ENCODE assay signal across 21 cellular contexts in the genomic region with DNA sequence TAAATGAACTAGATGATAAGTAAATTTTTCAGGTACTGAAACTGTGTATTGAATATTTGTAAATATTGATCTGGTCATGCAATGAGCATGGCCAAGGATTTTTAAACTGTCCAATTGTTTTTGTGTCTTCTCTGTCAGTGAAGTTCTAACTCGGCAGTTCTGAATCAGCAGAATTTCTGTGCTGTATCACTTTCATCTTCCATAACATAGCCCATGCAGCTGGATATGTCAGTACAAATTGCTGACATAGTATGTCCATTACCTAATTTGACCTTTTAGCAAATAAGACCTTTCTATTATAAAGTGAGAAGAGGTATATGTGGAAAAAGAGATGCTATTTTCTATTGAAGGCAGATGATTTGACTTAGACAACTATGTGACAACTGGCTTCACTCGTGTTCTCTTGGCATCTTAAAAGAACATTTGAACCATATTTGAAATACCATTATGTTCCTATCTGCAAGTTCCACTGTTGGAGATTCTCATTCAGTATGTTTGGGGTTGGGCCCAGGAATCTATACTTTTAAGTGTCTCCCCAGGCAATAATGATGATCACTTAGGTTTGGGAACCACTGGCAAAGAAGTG.
DNase-seq lines count a peak whose midpoint lies in the region; ATAC-seq, FAIRE-seq and TF ChIP-seq lines count a peak whose summit lies in the region.
"Had no signal": no experiment of that assay in that cellular context is flagged by ENCODE, and none has a peak within 500 bp of the region (broad histone marks: within the 10 kb centered on the region; RNA-seq: fewer than 3 reads in every experiment).

No MANE protein-coding gene starts in this region.

- TF ChIP-seq EP300 in A549 (IDR thresholded peaks at IDR 0.05) (no peak), K562 (IDR thresholded peaks at IDR 0.05; ENCODE audit: low read length) (no peak)

- WGBS in A549 (ENCODE audit: missing lambda C conversion rate) = 81% methylated on average over 2 of the region's 2 CpGs
- WGBS in K562 (ENCODE audit: insufficient coverage, low coverage, missing lambda C conversion rate) = 50% methylated on average over 2 of the region's 2 CpGs

- H3K4me3 ChIP-seq in A549 (no peak overlapping the region), KMS-11 (IDR thresholded peaks at IDR 0.05; ENCODE audit: insufficient read depth, low read depth, low read length) (no peak overlapping the region), K562 (no peak overlapping the region), parathyroid adenoma (ENCODE audit: low read depth, low read length) (no peak overlapping the region)
- H3K4me3 ChIP-seq: GM12878 had no signal

- intact Hi-C loops in K562 (cut with micrococcal nuclease) = no loop called here

- H3K9me3 ChIP-seq in A549 (no peaks in the 10 kb centered on the region), K562 (replicated peaks; ENCODE audit: control insufficient read depth, insufficient read depth, low read depth, low read length) (no peaks in the 10 kb centered on the region), parathyroid adenoma (ENCODE audit: control insufficient read depth, low read length) (no peaks in the 10 kb centered on the region)
- H3K9me3 ChIP-seq: BE2C had no signal

- no peak overlapping the region; the same call in 1 of the 2 replicates for H3K9ac ChIP-seq in KMS-11
- H3K9ac ChIP-seq in K562 (ENCODE audit: insufficient read depth in 1 of 2, low read depth in 2 of 2, low read length in 2 of 2) = no peak overlapping the region
- no peak overlapping the region for H3K9ac ChIP-seq in parathyroid adenoma

- TF ChIP-seq RAD21 in A549 (conservative IDR thresholded peaks at IDR 0.05 in 1 of 2, IDR thresholded peaks at IDR 0.05 in 1 of 2) = no peak
- TF ChIP-seq RAD21 in K562 (CRISPR knock-in tag; conservative IDR thresholded peaks at IDR 0.05 in 1 of 2, IDR thresholded peaks at IDR 0.05 in 1 of 2) = no peak

- H3K27ac ChIP-seq in A549 (peak overlapping the region; percentile 22 to 29; a peak in 1 of 6 replicates), KMS-11 (peak overlapping the region; percentile 37; the same call in 1 of the 2 replicates), K562 (ENCODE audit: extremely low read depth, low read depth, low read length) (no peak overlapping the region), parathyroid adenoma (peak overlapping the region; percentile 84)
- H3K27ac ChIP-seq: RWPE1 had no signal

- H2AFZ ChIP-seq in KMS-11 (ENCODE audit: low read depth) (no peak overlapping the region), K562 (ENCODE audit: low read depth, low read length) (no peak overlapping the region), parathyroid adenoma (peak overlapping the region; percentile 47)

- CTCF ChIA-PET in A549 (lab: Yijun Ruan, JAX) (interaction anchor here (1.7 kb wide), 1 partner anchor 346 kb away, joined by 5 read pairs; no protein-coding TSS in a partner anchor), K562 (lab: Yijun Ruan, JAX; ENCODE audit: low intra/inter-chr PET ratio) (no interaction called here)

- H3K9me1 ChIP-seq in K562 (ENCODE audit: control insufficient read depth, insufficient read depth, low read length) = no peaks in the 10 kb centered on the region

- no peak for TF ChIP-seq POLR2A in A549 (IDR thresholded peaks at IDR 0.05; ENCODE audit: low read length)
- TF ChIP-seq POLR2A in K562 (conservative IDR thresholded peaks at IDR 0.05) = no peak

- POLR2A ChIA-PET in A549 (lab: Yijun Ruan, JAX) = no interaction called here
- POLR2A ChIA-PET in K562 (lab: Yijun Ruan, JAX) = interaction anchor here (0.9 to 1.4 kb wide), 2 partner anchors 10 to 11 kb away, joined by 3 to 5 read pairs; no protein-coding TSS in a partner anchor

- BruUV-seq in K562 (replicated peaks; lab: Mats Ljungman, UMichigan) = no TSS peak

- H3K27me3 ChIP-seq in KMS-11 (ENCODE audit: insufficient read depth, low read depth) (no peaks in the 10 kb centered on the region), K562 (ENCODE audit: control insufficient read depth in 2 of 2, insufficient read depth in 2 of 2, low read length in 2 of 2) (no peaks in the 10 kb centered on the region), parathyroid adenoma (ENCODE audit: control insufficient read depth, insufficient read depth, low read length) (no peaks in the 10 kb centered on the region)
- H3K27me3 ChIP-seq: BE2C had no signal

- H3K4me2 ChIP-seq in A549 (no peak overlapping the region), KMS-11 (peak overlapping the region; percentile 68), K562 (ENCODE audit: insufficient read depth, low read length) (no peak overlapping the region), parathyroid adenoma (ENCODE audit: low read length) (peak overlapping the region; percentile 39)

- DNase-seq in A549 (ENCODE audit: low read depth in 1 of 2, low spot score in 1 of 2) (no peak), K562 (ENCODE audit: extremely low read depth in 1 of 4, low spot score in 3 of 4) (no peak), HT-29 (ENCODE audit: low spot score) (no peak)
- DNase-seq in activated CD4-positive, alpha-beta T cell treated with anti-CD3 and anti-CD28 coated beads, Interleukin-2, amount 50 U/mL, for 48 hours = no peak
- DNase-seq: 8988T; BE2C; Calu3; CD4-positive, CD25-positive, alpha-beta regulatory T cell; GF-D8; Karpas-422; NCI-H1048; NCI-H1436; NCI-H2029 treated with DMSO at 0.1 percent for 48 hours; NK-92 treated with Interleukin-12 subunit alpha and Interleukin-12 subunit beta, amount 100 ng/mL, for 24 hours had no signal

- in situ Hi-C loops in K562 (cut with MboI) = no loop called here

- H3K36me3 ChIP-seq in KMS-11 (ENCODE audit: insufficient read depth) (no peaks in the 10 kb centered on the region), K562 (ENCODE audit: control insufficient read depth, insufficient read depth, low read length) (no peaks in the 10 kb centered on the region), parathyroid adenoma (ENCODE audit: control insufficient read depth, insufficient read depth, low read length) (no peaks in the 10 kb centered on the region)
- H3K36me3 ChIP-seq: BE2C had no signal

- ATAC-seq in A549 = no peak
- no peak for ATAC-seq in K562
- no peak for ATAC-seq in SK-N-SH treated with all-trans-retinoic acid at 6 μM for 48 hours
- no peak for ATAC-seq in GM19463 (IDR thresholded peaks at IDR 0.05; ENCODE audit: unreplicated experiment)
- ATAC-seq: GM12878 had no signal

- TF ChIP-seq CTCF in A549 (IDR thresholded peaks at IDR 0.05) (no peak), KMS-11 (conservative IDR thresholded peaks at IDR 0.05; ENCODE audit: low read depth, low read length) (no peak), K562 (IDR thresholded peaks at IDR 0.05 in 2 of 3, conservative IDR thresholded peaks at IDR 0.05 in 1 of 3; ENCODE audit: insufficient read depth in 2 of 3, low read depth in 1 of 3, low read length in 3 of 3) (no peak), parathyroid adenoma (IDR thresholded peaks at IDR 0.05) (no peak)

- FAIRE-seq in A549 (lab: Jason Lieb, UNC) = no peak
- no peak for FAIRE-seq in K562 (lab: Jason Lieb, UNC)
- FAIRE-seq: GM12878, H54 had no signal

- H4K20me1 ChIP-seq in KMS-11 (ENCODE audit: insufficient read depth) (no peaks in the 10 kb centered on the region), K562 (replicated peaks; ENCODE audit: control insufficient read depth, insufficient read depth, low read length) (no peaks in the 10 kb centered on the region)

- peaks cover 6% of the 10 kb centered on the region; the same call in 1 of the 2 replicates for H3K79me2 ChIP-seq in KMS-11 (ENCODE audit: insufficient read depth, low read depth)
- no peaks in the 10 kb centered on the region; the same call in 1 of the 3 replicates for H3K79me2 ChIP-seq in K562 (ENCODE audit: control insufficient read depth, insufficient read depth, low read length)
- H3K79me2 ChIP-seq in parathyroid adenoma = peaks cover 4% of the 10 kb centered on the region

- H3K4me1 ChIP-seq in A549 (peaks cover 37% of the 10 kb centered on the region), KMS-11 (ENCODE audit: low read depth, poor library complexity, severe bottlenecking) (peaks cover 65% of the 10 kb centered on the region), K562 (replicated peaks in 1 of 2; ENCODE audit: control insufficient read depth in 2 of 2, insufficient read depth in 2 of 2, low read length in 2 of 2) (peaks cover 0 to 9% of the 10 kb centered on the region in 2 experiments; a peak in 2 of 5 replicates), parathyroid adenoma (peaks cover 44% of the 10 kb centered on the region)

TF ChIP-seq in A549, 52 proteins besides CTCF, POLR2A, EP300 and RAD21 (continues in another document):
- TF ChIP-seq MAFK (IDR thresholded peaks at IDR 0.05; ENCODE audit: partially characterized antibody) = peak; percentile 65
- no peak for TF ChIP-seq NFE2L2 (conservative IDR thresholded peaks at IDR 0.05; ENCODE audit: low read length)

TF ChIP-seq in K562, 482 proteins besides CTCF, POLR2A, EP300 and RAD21 (continues in another document):
- TF ChIP-seq GABPB1 (CRISPR knock-in tag; IDR thresholded peaks at IDR 0.05) (no peak), BMI1 (IDR thresholded peaks at IDR 0.05; ENCODE audit: low read length) (no peak), PCBP1 (IDR thresholded peaks at IDR 0.05; ENCODE audit: low read depth, low read length, poor library complexity, severe bottlenecking) (no peak), C11orf30 (IDR thresholded peaks at IDR 0.05; ENCODE audit: low read depth) (peak; percentile 91), KLF16 (IDR thresholded peaks at IDR 0.05) (no peak)

TF ChIP-seq in SK-N-SH treated with all-trans-retinoic acid at 6 μM for 48 hours, 23 proteins besides CTCF, POLR2A, EP300 and RAD21 (continues in another document):
- TF ChIP-seq ZNF565 (CRISPR knock-in tag; conservative IDR thresholded peaks at IDR 0.05; ENCODE audit: low read depth) = no peak
- no peak for TF ChIP-seq ZNF8 (CRISPR knock-in tag; IDR thresholded peaks at IDR 0.05)
- no peak for TF ChIP-seq SNAI2 (CRISPR knock-in tag; IDR thresholded peaks at IDR 0.05)

Comparison
In these comparisons a context has a peak if more than half of its experiments do, and no peak if none do; other contexts are left out.
1. H3K4me2 ChIP-seq: peak in KMS-11 (single experiment) and parathyroid adenoma (single experiment); none in A549 (single experiment) and K562 (single experiment).